Comparison of ENCODE assay signal across 8 cellular contexts in genomic region chrX:153507484-153508178, GRCh38.
DNase-seq lines count a peak whose midpoint lies in the region; ATAC-seq and TF ChIP-seq lines count a peak whose summit lies in the region.

No MANE protein-coding gene starts in this region.

- no peak overlapping the region for H3K27ac ChIP-seq in WERI-Rb-1

- no peak overlapping the region for H3K4me3 ChIP-seq in WERI-Rb-1 (ENCODE audit: low read depth, low read length)

- DNase-seq in 8988T (peak; percentile 99), GM13977 (ENCODE audit: low spot score) (peak; percentile 93), NCI-H2107 treated with DMSO at 0.1 percent for 48 hours (lab: John Stamatoyannopoulos, UW; ENCODE audit: unreplicated experiment) (peak; percentile 41), WERI-Rb-1 (peak; percentile 93), brain pericyte (ENCODE audit: low read depth, low spot score) (peak; percentile 68), inferior parietal cortex (ENCODE audit: extremely low spot score) (peak; percentile 77)
- peak; percentile 64 to 81 for DNase-seq in stimulated activated CD4-positive, alpha-beta T cell treated with anti-CD3 and anti-CD28 coated beads, Interleukin-15, amount 100 ng/mL, for 48 hours (ENCODE audit: low read depth in 2 of 2)

- no peaks in the 10 kb centered on the region for H3K9me3 ChIP-seq in WERI-Rb-1 (ENCODE audit: severe bottlenecking)

- no peaks in the 10 kb centered on the region for H3K36me3 ChIP-seq in WERI-Rb-1

- H3K27me3 ChIP-seq in WERI-Rb-1 (ENCODE audit: insufficient read depth, low read depth, severe bottlenecking): peaks cover 42% of the 10 kb centered on the region

- TF ChIP-seq CTCF in GM13977 (IDR thresholded peaks at IDR 0.05; ENCODE audit: extremely low read depth, insufficient read depth, missing control alignments) (peak; percentile 89), WERI-Rb-1 (IDR thresholded peaks at IDR 0.05; ENCODE audit: low read depth, low read length) (peak; percentile 98)

- ATAC-seq in HG02870 (IDR thresholded peaks at IDR 0.05; ENCODE audit: unreplicated experiment): peak; percentile 85

- in situ Hi-C loops in GM13977 (cut with MboI; ENCODE audit: low pct_unique_long_range_greater_than_20kb, low sequenced_read_pairs, unreplicated experiment): no loop called here

Comparison
In these comparisons a context has a peak if more than half of its experiments do, and no peak if none do; other contexts are left out.
1. DNase-seq: peak in every context shown above with its lines; median percentile 99 in 8988T; 93 in GM13977; 93 in WERI-Rb-1; 77 in inferior parietal cortex; 72 in stimulated activated CD4-positive, alpha-beta T cell treated with anti-CD3 and anti-CD28 coated beads, Interleukin-15, amount 100 ng/mL, for 48 hours; 68 in brain pericyte; 41 in NCI-H2107 treated with DMSO at 0.1 percent for 48 hours.